ENCODE assay signal across 8 cellular contexts in the genomic region with DNA sequence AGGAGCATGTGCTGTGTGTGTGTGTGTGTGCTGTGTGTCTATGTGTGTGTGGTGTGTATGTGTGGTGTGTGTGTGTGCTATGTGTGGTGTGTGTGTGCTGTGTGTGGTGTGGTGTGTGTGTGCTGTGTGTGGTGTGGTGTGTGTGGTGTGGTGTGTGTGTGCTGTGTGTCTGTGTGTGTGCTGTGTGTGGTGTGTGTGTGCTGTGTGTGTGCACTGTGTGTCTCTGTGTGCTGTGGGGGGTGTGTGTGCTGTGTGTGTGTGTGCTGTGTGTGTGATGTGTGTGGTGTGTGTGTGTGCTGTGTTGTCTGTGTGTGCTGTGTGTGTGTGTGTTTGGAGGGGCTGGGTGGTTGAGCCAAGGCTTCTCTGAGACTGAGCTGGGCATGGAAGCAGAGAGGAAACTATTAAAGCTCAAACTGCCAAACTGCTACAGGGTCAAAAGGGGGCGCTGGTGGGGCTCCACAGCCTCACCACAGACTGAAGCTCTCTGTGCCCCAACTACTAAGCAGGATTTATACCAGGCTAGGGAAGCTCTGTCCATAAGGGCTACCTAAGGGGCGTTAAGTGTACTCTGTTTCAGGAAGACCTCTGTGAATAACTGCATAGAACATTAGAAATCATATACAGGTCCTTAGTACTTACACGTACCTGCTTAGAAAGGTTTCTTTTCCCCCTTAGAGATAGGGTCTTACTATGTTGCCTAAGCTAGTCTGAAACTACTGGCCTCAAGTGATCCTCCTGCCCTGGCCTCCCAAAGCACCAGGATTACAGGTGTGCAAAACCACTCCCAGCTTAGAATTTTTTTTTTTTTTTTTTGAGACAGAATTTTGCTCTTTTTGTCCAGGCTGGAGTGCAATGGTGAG. TPM values are rescaled to one million over a fixed set of nuclear protein-coding genes. Genes with fewer than 3 reads are reported as not detected.
DNase-seq lines count a peak whose midpoint lies in the region; ATAC-seq and TF ChIP-seq lines count a peak whose summit lies in the region.

No MANE protein-coding gene starts in this region.

- no peaks in the 10 kb centered on the region for H3K9me2 ChIP-seq in hepatocyte (replicated peaks; ENCODE audit: insufficient read depth)

- no peaks in the 10 kb centered on the region for H3K9me3 ChIP-seq in hepatocyte (ENCODE audit: low read depth)

- peaks cover 14% of the 10 kb centered on the region for H3K36me3 Mint-ChIP-seq in activated naive CD8-positive, alpha-beta T cell treated with anti-CD3 and anti-CD28 coated beads for 36 hours
- peaks cover 24% of the 10 kb centered on the region for H3K36me3 Mint-ChIP-seq in mesothelial cell of epicardium

- no peak overlapping the region for H2AFZ ChIP-seq in hepatocyte

- H3K4me1 Mint-ChIP-seq in activated naive CD8-positive, alpha-beta T cell treated with anti-CD3 and anti-CD28 coated beads for 36 hours = no peaks in the 10 kb centered on the region
- no peaks in the 10 kb centered on the region for H3K4me1 Mint-ChIP-seq in mesothelial cell of epicardium

- H3K36me3 ChIP-seq in hepatocyte (replicated peaks; ENCODE audit: insufficient read depth, low read depth) = no peaks in the 10 kb centered on the region

- H3K9me3 Mint-ChIP-seq in activated naive CD8-positive, alpha-beta T cell treated with anti-CD3 and anti-CD28 coated beads for 36 hours = no peaks in the 10 kb centered on the region
- no peaks in the 10 kb centered on the region for H3K9me3 Mint-ChIP-seq in mesothelial cell of epicardium

- no peaks in the 10 kb centered on the region for H3K79me2 ChIP-seq in hepatocyte

- H4K20me1 ChIP-seq in hepatocyte (ENCODE audit: insufficient read depth, poor library complexity, severe bottlenecking) = no peaks in the 10 kb centered on the region

- no peak overlapping the region for H3K4me3 Mint-ChIP-seq in activated naive CD8-positive, alpha-beta T cell treated with anti-CD3 and anti-CD28 coated beads for 36 hours
- H3K4me3 Mint-ChIP-seq in mesothelial cell of epicardium = no peak overlapping the region

- H3K4me1 ChIP-seq in hepatocyte (ENCODE audit: insufficient read depth) = no peaks in the 10 kb centered on the region

- H3K27me3 Mint-ChIP-seq in activated naive CD8-positive, alpha-beta T cell treated with anti-CD3 and anti-CD28 coated beads for 36 hours = no peaks in the 10 kb centered on the region
- H3K27me3 Mint-ChIP-seq in mesothelial cell of epicardium (ENCODE audit: low read depth) = no peaks in the 10 kb centered on the region

- no peak for ATAC-seq in HG03342 (IDR thresholded peaks at IDR 0.05; ENCODE audit: unreplicated experiment)

- peak; percentile 55 for TF ChIP-seq CTCF in hepatocyte (IDR thresholded peaks at IDR 0.05; ENCODE audit: poor library complexity)
- TF ChIP-seq CTCF in mesothelial cell of epicardium (IDR thresholded peaks at IDR 0.05; ENCODE audit: unreplicated experiment) = no peak

- no peak overlapping the region for H3K27ac ChIP-seq in hepatocyte

- H3K27ac Mint-ChIP-seq in activated naive CD8-positive, alpha-beta T cell treated with anti-CD3 and anti-CD28 coated beads for 36 hours = peak overlapping the region; percentile 8
- H3K27ac Mint-ChIP-seq in mesothelial cell of epicardium = no peak overlapping the region

- no peak overlapping the region for H3K4me3 ChIP-seq in hepatocyte

- no peak overlapping the region for H3K4me2 ChIP-seq in hepatocyte

- WGBS in hepatocyte (ENCODE audit: low lambda C conversion rate, missing lambda C conversion rate) = 57% methylated on average over 3 of the region's 3 CpGs

- DNase-seq in DMS114 treated with DMSO at 0.1 percent for 48 hours (lab: John Stamatoyannopoulos, UW; ENCODE audit: unreplicated experiment) = peak; percentile 20
- DNase-seq in KG1 (lab: John Stamatoyannopoulos, UW) = peak; percentile 16
- peak; percentile 42 for DNase-seq in T follicular helper cell (ENCODE audit: low read depth)
- peak; percentile 44 for DNase-seq in activated naive CD8-positive, alpha-beta T cell treated with anti-CD3 and anti-CD28 coated beads for 36 hours
- DNase-seq in hepatocyte (ENCODE audit: low spot score) = peak; percentile 66
- peak; percentile 22 to 40 for DNase-seq in stimulated activated CD4-positive, alpha-beta T cell treated with anti-CD3 and anti-CD28 coated beads, Interleukin-15, amount 100 ng/mL, for 48 hours (ENCODE audit: low read depth in 2 of 2)
- no peak for DNase-seq in mesothelial cell of epicardium (ENCODE audit: low spot score in 2 of 2, unreplicated experiment in 2 of 2)

- no peaks in the 10 kb centered on the region for H3K27me3 ChIP-seq in hepatocyte

RNA-seq across cellular contexts. Expression of gene GHDC, which starts 27.8 kb away (rescaled TPM):
- total RNA-seq in activated naive CD8-positive, alpha-beta T cell treated with anti-CD3 and anti-CD28 coated beads for 36 hours = 10 to 100 TPM; 13.6 to 14.6 TPM
- 6.1 and 7.2 TPM in 2 replicates for total RNA-seq in hepatocyte
- polyA plus RNA-seq in hepatocyte = 7.0 and 8.7 TPM in 2 replicates
- 9.2 to 10.7 TPM (median 10.2 TPM) in 3 replicates for total RNA-seq in mesothelial cell of epicardium

RNA-seq across cellular contexts. Expression of gene HCRT, which starts 36.9 kb away (rescaled TPM):
- total RNA-seq in activated naive CD8-positive, alpha-beta T cell treated with anti-CD3 and anti-CD28 coated beads for 36 hours = not detected
- not detected in 2 replicates for total RNA-seq in hepatocyte
- polyA plus RNA-seq in hepatocyte = not detected in 2 replicates
- total RNA-seq in mesothelial cell of epicardium = not detected in 3 replicates

RNA-seq across cellular contexts. Expression of gene KCNH4, which starts 41.2 kb away (rescaled TPM):
- total RNA-seq in activated naive CD8-positive, alpha-beta T cell treated with anti-CD3 and anti-CD28 coated beads for 36 hours = under 1 TPM; 0.39 to 0.44 TPM
- total RNA-seq in hepatocyte (0.08 and 0.17 TPM in 2 replicates), mesothelial cell of epicardium (0.11 to 0.25 TPM (median 0.18 TPM) in 3 replicates)
- 0.12 and 0.23 TPM in 2 replicates for polyA plus RNA-seq in hepatocyte

RNA-seq across cellular contexts. Expression of gene STAT5B, which starts 54.1 kb away (rescaled TPM):
- total RNA-seq in activated naive CD8-positive, alpha-beta T cell treated with anti-CD3 and anti-CD28 coated beads for 36 hours = 10 to 100 TPM; 60.7 to 68.6 TPM
- 26.0 and 27.9 TPM in 2 replicates for total RNA-seq in hepatocyte
- 18.7 and 25.7 TPM in 2 replicates for polyA plus RNA-seq in hepatocyte
- 47.7 to 52.3 TPM (median 50.6 TPM) in 3 replicates for total RNA-seq in mesothelial cell of epicardium

Comparison
In these comparisons a context has a peak if more than half of its experiments do, and no peak if none do; other contexts are left out.
1. DNase-seq: peak in DMS114 treated with DMSO at 0.1 percent for 48 hours (single experiment), KG1 (single experiment), T follicular helper cell (single experiment), activated naive CD8-positive, alpha-beta T cell treated with anti-CD3 and anti-CD28 coated beads for 36 hours (single experiment), hepatocyte (single experiment) and stimulated activated CD4-positive, alpha-beta T cell treated with anti-CD3 and anti-CD28 coated beads, Interleukin-15, amount 100 ng/mL, for 48 hours (2 of 2); none in mesothelial cell of epicardium (0 of 2).